2 cellular contexts compared by ENCODE assay signal in genomic region chr7:93331706-93332105, GRCh38.
TF ChIP-seq lines count a peak whose summit lies in the region.

No MANE protein-coding gene starts in this region.

TF ChIP-seq in HepG2, 621 proteins besides CTCF, POLR2A, EP300 and RAD21 (continued from another document and continues in another):
- no peak for TF ChIP-seq TIGD3 (CRISPR knock-in tag; IDR thresholded peaks at IDR 0.05; ENCODE audit: borderline replicate concordance)
- no peak for TF ChIP-seq ZNF101 (CRISPR knock-in tag; IDR thresholded peaks at IDR 0.05; ENCODE audit: borderline replicate concordance, low read depth)
- TF ChIP-seq BATF2 (CRISPR knock-in tag; IDR thresholded peaks at IDR 0.05) = no peak
- no peak for TF ChIP-seq EED (CRISPR knock-in tag; IDR thresholded peaks at IDR 0.05)
- no peak for TF ChIP-seq THYN1 (CRISPR knock-in tag; IDR thresholded peaks at IDR 0.05; ENCODE audit: borderline replicate concordance, low read depth)
- no peak for TF ChIP-seq SIN3A (IDR thresholded peaks at IDR 0.05; ENCODE audit: borderline replicate concordance, low read depth, low read length)
- TF ChIP-seq TBX3 (IDR thresholded peaks at IDR 0.05; ENCODE audit: borderline replicate concordance) = no peak
- no peak for TF ChIP-seq ZNF562 (CRISPR knock-in tag; IDR thresholded peaks at IDR 0.05; ENCODE audit: borderline replicate concordance)
- TF ChIP-seq ZFP82 (CRISPR knock-in tag; IDR thresholded peaks at IDR 0.05; ENCODE audit: borderline replicate concordance) = no peak
- no peak for TF ChIP-seq MZF1 (CRISPR knock-in tag; IDR thresholded peaks at IDR 0.05; ENCODE audit: borderline replicate concordance)
- TF ChIP-seq RFXANK (CRISPR knock-in tag; IDR thresholded peaks at IDR 0.05) = no peak
- no peak for TF ChIP-seq HOMEZ (CRISPR knock-in tag; IDR thresholded peaks at IDR 0.05; ENCODE audit: low read depth)
- no peak for TF ChIP-seq MNT (IDR thresholded peaks at IDR 0.05)
- no peak for TF ChIP-seq TFE3 (CRISPR knock-in tag; IDR thresholded peaks at IDR 0.05)

TF ChIP-seq in GM12878, 131 proteins besides CTCF, POLR2A, EP300 and RAD21 (continued from another document):
- TF ChIP-seq IRF5 (IDR thresholded peaks at IDR 0.05; ENCODE audit: borderline replicate concordance) (no peak), KAT2A (conservative IDR thresholded peaks at IDR 0.05; ENCODE audit: control insufficient read depth, low read depth, low read length) (no peak), ZNF217 (IDR thresholded peaks at IDR 0.05) (no peak), MYC (IDR thresholded peaks at IDR 0.05; ENCODE audit: insufficient read depth, insufficient read length, insufficient replicate concordance, low read length, severe bottlenecking) (no peak), TCF3 (IDR thresholded peaks at IDR 0.05; ENCODE audit: borderline replicate concordance, insufficient read depth, low read depth, low read length) (no peak), PKNOX1 (IDR thresholded peaks at IDR 0.05) (no peak), HDAC2 (IDR thresholded peaks at IDR 0.05) (no peak), SP1 (IDR thresholded peaks at IDR 0.05; ENCODE audit: low read depth, low read length) (no peak), NFXL1 (IDR thresholded peaks at IDR 0.05; ENCODE audit: borderline replicate concordance) (no peak), BCL3 (IDR thresholded peaks at IDR 0.05; ENCODE audit: borderline replicate concordance, insufficient read depth, low read depth, low read length, poor library complexity, severe bottlenecking) (no peak), CBFB (IDR thresholded peaks at IDR 0.05; ENCODE audit: low read depth) (no peak), BCLAF1 (IDR thresholded peaks at IDR 0.05) (no peak), REST (IDR thresholded peaks at IDR 0.05; ENCODE audit: low read depth, low read length) (no peak), CHD2 (IDR thresholded peaks at IDR 0.05; ENCODE audit: borderline replicate concordance, low read depth, low read length) (no peak), HCFC1 (IDR thresholded peaks at IDR 0.05; ENCODE audit: low read length) (no peak), NFYA (IDR thresholded peaks at IDR 0.05; ENCODE audit: borderline replicate concordance, low read depth, low read length) (no peak), YY1 (IDR thresholded peaks at IDR 0.05; ENCODE audit: low read depth, low read length) (no peak)
TF ChIP-seq in GM12878: peak in this region for 0.
